ENCODE assay signal across 36 cellular contexts in genomic region chr21:29949991-29950390, GRCh38. TPM values are rescaled to one million over a fixed set of nuclear protein-coding genes. Genes with fewer than 3 reads are reported as not detected.
"Had no signal": no experiment of that assay in that cellular context is flagged by ENCODE, and none has a peak within 500 bp of the region (broad histone marks: within the 10 kb centered on the region; RNA-seq: fewer than 3 reads in every experiment).

No MANE protein-coding gene starts in this region.

- FAIRE-seq: astrocyte, bronchial epithelial cell had no signal

- ATAC-seq: activated naive CD4-positive, alpha-beta T cell treated with anti-CD3 and anti-CD28 coated beads, Interleukin-2, amount 50 U/mL, for 72 hours; activated naive CD8-positive, alpha-beta T cell treated with anti-CD3 and anti-CD28 coated beads, Interleukin-2, amount 50 U/mL, for 24 hours; activated T-cell treated with anti-CD3 and anti-CD28 coated beads, Interleukin-2, amount 50 U/mL, for 4 hours; activated T-cell treated with anti-CD3 and anti-CD28 coated beads, Interleukin-2, amount 50 U/mL, for 72 hours; activated T-helper 17 cell treated with anti-CD3 and anti-CD28 coated beads, Interleukin-2, amount 50 U/mL, for 72 hours; body of pancreas had no signal

- H3K27me3 ChIP-seq: adrenal gland, ascending aorta, body of pancreas, brain microvascular endothelial cell, breast epithelium had no signal

- H3K4me3 ChIP-seq: adrenal gland, ascending aorta, body of pancreas, breast epithelium, cardiac muscle cell had no signal

- H3K27ac ChIP-seq: adrenal gland, ascending aorta, body of pancreas, brain microvascular endothelial cell, breast epithelium, cardiac muscle cell had no signal

- H3K9me3 ChIP-seq: adrenal gland, ascending aorta, body of pancreas, breast epithelium had no signal

- H3K4me1 ChIP-seq: adrenal gland, ascending aorta, body of pancreas, breast epithelium had no signal

- DNase-seq: activated effector memory CD4-positive, alpha-beta T cell treated with anti-CD3 and anti-CD28 coated beads, Interleukin-2, amount 50 U/mL, for 16 hours; activated effector memory CD4-positive, alpha-beta T cell treated with Interleukin-2 at 50 U/mL for 16 hours; activated gamma-delta T cell; activated gamma-delta T cell treated with Interleukin-2 at 50 U/mL for 16 hours; activated naive CD4-positive, alpha-beta T cell; activated naive CD4-positive, alpha-beta T cell treated with anti-CD3 and anti-CD28 coated beads for 36 hours; activated naive CD4-positive, alpha-beta T cell treated with anti-CD3 and anti-CD28 coated beads, Interleukin-2, amount 10 ng/mL, durations not matched to agents 7 days and 5 days; activated naive CD4-positive, alpha-beta T cell treated with anti-CD3 and anti-CD28 coated beads, Interleukin-2, amount 50 U/mL, for 16 hours; activated naive CD4-positive, alpha-beta T cell treated with Interleukin-2 at 50 U/mL for 16 hours; activated naive CD8-positive, alpha-beta T cell treated with anti-CD3 and anti-CD28 coated beads for 36 hours; activated naive CD8-positive, alpha-beta T cell treated with anti-CD3 and anti-CD28 coated beads, Interleukin-2, amount 10 ng/mL, durations not matched to agents 7 days and 5 days; activated naive CD8-positive, alpha-beta T cell treated with anti-CD3 and anti-CD28 coated beads, Interleukin-2, amount 50 U/mL, for 24 hours; activated T-cell treated with anti-CD3 and anti-CD28 coated beads, Interleukin-2, amount 50 U/mL, for 24 hours; activated T-cell treated with anti-CD3 and anti-CD28 coated beads, Interleukin-2, amount 50 U/mL, for 4 hours; activated T-cell treated with anti-CD3 and anti-CD28 coated beads, Interleukin-2, amount 50 U/mL, for 48 hours; activated T-cell treated with anti-CD3 and anti-CD28 coated beads, Interleukin-2, amount 50 U/mL, for 72 hours; adrenal gland; amniotic stem cell; amygdala; anterior cingulate cortex; aorta; body of pancreas; brain microvascular endothelial cell; caudate nucleus; central memory CD4-positive, alpha-beta T cell; cerebellar nuclear complex had no signal

- H3K36me3 ChIP-seq: adrenal gland, ascending aorta, brain microvascular endothelial cell, breast epithelium, cardiac muscle cell had no signal

RNA-seq across cellular contexts. Expression of gene GRIK1, which starts 10.2 kb away (rescaled TPM):
- total RNA-seq: activated naive CD4-positive, alpha-beta T cell treated with anti-CD3 and anti-CD28 coated beads for 36 hours; activated naive CD4-positive, alpha-beta T cell treated with anti-CD3 and anti-CD28 coated beads, Interleukin-2, amount 50 U/mL, for 72 hours; activated naive CD8-positive, alpha-beta T cell treated with anti-CD3 and anti-CD28 coated beads for 36 hours; activated naive CD8-positive, alpha-beta T cell treated with anti-CD3 and anti-CD28 coated beads, Interleukin-2, amount 10 ng/mL, durations not matched to agents 7 days and 5 days; activated T-cell treated with anti-CD3 and anti-CD28 coated beads, Interleukin-2, amount 50 U/mL, for 4 hours; activated T-cell treated with anti-CD3 and anti-CD28 coated beads, Interleukin-2, amount 50 U/mL, for 72 hours; activated T-helper 1 cell treated with anti-CD3 and anti-CD28 coated beads, Interleukin-12 subunit alpha, Interleukin-12 subunit beta, Interleukin-2, Interleukin-4 antibody, amounts not matched to agents 30 ng/mL and 10 ng/mL and 1 ng/mL, durations not matched to agents 14 hours and 24 hours and 36 hours; activated T-helper 17 cell treated with anti-CD3 and anti-CD28 coated beads, Interleukin-2, amount 50 U/mL, for 72 hours; activated T-helper 2 cell treated with anti-CD3 and anti-CD28 coated beads, Interferon-gamma antibody, Interleukin-2, Interleukin-4, amounts not matched to agents 10 μg/mL and 5 μg/mL and 100 μg/mL, durations not matched to agents 14 hours and 24 hours and 36 hours; aorta; ascending aorta; astrocyte; bronchial epithelial cell; cardiac muscle cell; cardiac septum had no signal
- polyA plus RNA-seq: aorta had no signal
